20 cellular contexts compared by ENCODE assay signal in genomic region chr2:231568785-231569435, GRCh38. TPM values are rescaled to one million over a fixed set of nuclear protein-coding genes. Genes with fewer than 3 reads are reported as not detected.
DNase-seq lines count a peak whose midpoint lies in the region; ATAC-seq and TF ChIP-seq lines count a peak whose summit lies in the region.
"Had no signal": no experiment of that assay in that cellular context is flagged by ENCODE, and none has a peak within 500 bp of the region (broad histone marks: within the 10 kb centered on the region; RNA-seq: fewer than 3 reads in every experiment).

No MANE protein-coding gene starts in this region.

- H4K8ac ChIP-seq in mesenchymal stem cell (ENCODE audit: low read length), result no peak overlapping the region

- H2BK5ac ChIP-seq in mesenchymal stem cell (ENCODE audit: low read depth, low read length, poor library complexity, severe bottlenecking), result no peak overlapping the region

- no peak overlapping the region for H3K27ac ChIP-seq in BLaER1 treated with 17β-estradiol and CSF1 and Interleukin-3, amounts not matched to agents 10 nM and 100 nM
- H3K27ac ChIP-seq in mesenchymal stem cell (ENCODE audit: low read length, poor library complexity, severe bottlenecking), result no peak overlapping the region
- H3K27ac ChIP-seq: ascending aorta, heart right ventricle, lower lobe of right lung, Peyer's patch, psoas muscle, SK-N-MC, vagina had no signal

- TF ChIP-seq CTCF in mesothelial cell of epicardium (IDR thresholded peaks at IDR 0.05; ENCODE audit: unreplicated experiment) (no peak), Caco-2 (IDR thresholded peaks at IDR 0.05; ENCODE audit: insufficient read depth in 1 of 2, low read depth in 1 of 2, low read length in 1 of 2, severe bottlenecking in 1 of 2, unreplicated experiment in 1 of 2) (no peak)

- H3K79me1 ChIP-seq in mesenchymal stem cell (replicated peaks; ENCODE audit: low read length, poor library complexity, severe bottlenecking), result no peaks in the 10 kb centered on the region

- no peak overlapping the region for H3K4me3 Mint-ChIP-seq in activated CD4-positive, alpha-beta T cell treated with anti-CD3 and anti-CD28 coated beads, Interleukin-2, amount 10 ng/mL, durations not matched to agents 7 days and 5 days
- H3K4me3 Mint-ChIP-seq in mesothelial cell of epicardium (no peak overlapping the region), Caco-2 (ENCODE audit: unreplicated experiment) (no peak overlapping the region)
- H3K4me3 Mint-ChIP-seq: naive B cell had no signal

- no peak overlapping the region for H2BK12ac ChIP-seq in mesenchymal stem cell (ENCODE audit: low read length in 2 of 2)

- POLR2A ChIA-PET in activated CD4-positive, alpha-beta T cell treated with anti-CD3 and anti-CD28 coated beads, Interleukin-2, amount 10 ng/mL, durations not matched to agents 7 days and 5 days (lab: Charles Lee), result no interaction called here
- POLR2A ChIA-PET in Caco-2 (lab: Charles Lee), result no interaction called here

- no peak overlapping the region for H3K23ac ChIP-seq in mesenchymal stem cell (ENCODE audit: low read length in 2 of 2)

- no peak overlapping the region for H3K4ac ChIP-seq in mesenchymal stem cell (ENCODE audit: low read depth in 1 of 2, low read length in 2 of 2)

- no peak overlapping the region; a peak in 1 of 22 replicates for H3K9ac ChIP-seq in BLaER1 treated with 17β-estradiol and CSF1 and Interleukin-3, amounts not matched to agents 10 nM and 100 nM
- no peak overlapping the region for H3K9ac ChIP-seq in mesenchymal stem cell (ENCODE audit: low read length)

- intact Hi-C loops in Caco-2 (cut with micrococcal nuclease; ENCODE audit: unreplicated experiment), result no loop called here

- no peak overlapping the region for H4K91ac ChIP-seq in mesenchymal stem cell (ENCODE audit: low read length)

- ATAC-seq in GM19395 (IDR thresholded peaks at IDR 0.05; ENCODE audit: unreplicated experiment), result no peak

- no peaks in the 10 kb centered on the region for H3K27me3 ChIP-seq in BLaER1 treated with 17β-estradiol and CSF1 and Interleukin-3, amounts not matched to agents 10 nM and 100 nM
- H3K27me3 ChIP-seq in mesenchymal stem cell (ENCODE audit: control insufficient read depth in 1 of 2, insufficient read depth in 1 of 2, low read length in 2 of 2), result peaks cover 0 to 7% of the 10 kb centered on the region in 2 experiments
- no peaks in the 10 kb centered on the region for H3K27me3 ChIP-seq in Caco-2 (replicated peaks; ENCODE audit: control insufficient read depth, insufficient read depth, low read length)
- H3K27me3 ChIP-seq: ascending aorta, heart right ventricle, MG63, Peyer's patch, vagina had no signal

- no peaks in the 10 kb centered on the region for H3K36me3 ChIP-seq in BLaER1 treated with 17β-estradiol and CSF1 and Interleukin-3, amounts not matched to agents 10 nM and 100 nM
- no peaks in the 10 kb centered on the region for H3K36me3 ChIP-seq in mesenchymal stem cell (ENCODE audit: control insufficient read depth in 1 of 2, insufficient read depth in 2 of 2, low read depth in 1 of 2, low read length in 2 of 2)
- H3K36me3 ChIP-seq in Caco-2 (ENCODE audit: control insufficient read depth, insufficient read depth, low read length), result no peaks in the 10 kb centered on the region
- H3K36me3 ChIP-seq: ascending aorta, heart right ventricle, lower lobe of right lung, MG63, Peyer's patch, vagina had no signal

- peak; percentile 38 for DNase-seq in activated CD4-positive, alpha-beta T cell treated with anti-CD3 and anti-CD28 coated beads for 48 hours
- no peak for DNase-seq in activated CD4-positive, alpha-beta T cell treated with anti-CD3 and anti-CD28 coated beads, Interleukin-2, amount 10 ng/mL, durations not matched to agents 7 days and 5 days
- DNase-seq in NCI-H345 treated with DMSO at 0.1 percent for 48 hours (lab: John Stamatoyannopoulos, UW; ENCODE audit: unreplicated experiment) (peak; percentile 14), mesothelial cell of epicardium (ENCODE audit: low spot score in 2 of 2, unreplicated experiment in 2 of 2) (no peak), mesenchymal stem cell (no peak), Caco-2 (no peak)
- DNase-seq: activated CD4-positive, alpha-beta T cell treated with anti-CD3 and anti-CD28 coated beads, Interleukin-2, amount 50 U/mL, for 1 hour; heart right ventricle; MG63; naive B cell; NCI-H2029; NCI-H748 treated with DMSO at 0.1 percent for 48 hours; Peyer's patch; psoas muscle had no signal

- H2BK120ac ChIP-seq in mesenchymal stem cell (ENCODE audit: low read depth, low read length), result no peak overlapping the region

- H3K4me1 Mint-ChIP-seq in activated CD4-positive, alpha-beta T cell treated with anti-CD3 and anti-CD28 coated beads, Interleukin-2, amount 10 ng/mL, durations not matched to agents 7 days and 5 days, result peaks cover 5% of the 10 kb centered on the region
- H3K4me1 Mint-ChIP-seq in mesothelial cell of epicardium (peaks cover 42% of the 10 kb centered on the region), Caco-2 (ENCODE audit: low read depth, unreplicated experiment) (no peaks in the 10 kb centered on the region)

- H3K18ac ChIP-seq in mesenchymal stem cell (ENCODE audit: low read depth in 1 of 2, low read length in 2 of 2), result no peak overlapping the region

- CTCF ChIA-PET in activated CD4-positive, alpha-beta T cell treated with anti-CD3 and anti-CD28 coated beads, Interleukin-2, amount 10 ng/mL, durations not matched to agents 7 days and 5 days (lab: Charles Lee), result interaction anchor here (0.6 to 1.4 kb wide), 4 partner anchors 11 to 148 kb away, joined by 3 to 6 read pairs (median 3); no protein-coding TSS in a partner anchor
- CTCF ChIA-PET in Caco-2 (lab: Charles Lee), result interaction anchor here (0.6 kb wide), 1 partner anchor 212 kb away, joined by 3 read pairs; the partner anchor contains the start of gene PDE6D

- peaks cover 11 to 20% (median 16%) of the 10 kb centered on the region in 10 experiments; a peak in 18 of 20 replicates for H3K4me1 ChIP-seq in BLaER1 treated with 17β-estradiol and CSF1 and Interleukin-3, amounts not matched to agents 10 nM and 100 nM
- H3K4me1 ChIP-seq in mesenchymal stem cell (ENCODE audit: control insufficient read depth, insufficient read depth, low read depth, low read length) (peaks cover 2% of the 10 kb centered on the region), Caco-2 (no peaks in the 10 kb centered on the region)
- H3K4me1 ChIP-seq: ascending aorta, heart right ventricle, lower lobe of right lung, Peyer's patch, psoas muscle had no signal

- H3K36me3 Mint-ChIP-seq in activated CD4-positive, alpha-beta T cell treated with anti-CD3 and anti-CD28 coated beads, Interleukin-2, amount 10 ng/mL, durations not matched to agents 7 days and 5 days (ENCODE audit: low read depth), result no peaks in the 10 kb centered on the region
- no peaks in the 10 kb centered on the region for H3K36me3 Mint-ChIP-seq in mesothelial cell of epicardium
- no peaks in the 10 kb centered on the region for H3K36me3 Mint-ChIP-seq in Caco-2 (ENCODE audit: insufficient read depth, unreplicated experiment)
- H3K36me3 Mint-ChIP-seq: naive B cell had no signal

- H3K27me3 Mint-ChIP-seq in activated CD4-positive, alpha-beta T cell treated with anti-CD3 and anti-CD28 coated beads, Interleukin-2, amount 10 ng/mL, durations not matched to agents 7 days and 5 days, result peaks cover 2% of the 10 kb centered on the region
- H3K27me3 Mint-ChIP-seq in mesothelial cell of epicardium (ENCODE audit: low read depth), result no peaks in the 10 kb centered on the region
- H3K27me3 Mint-ChIP-seq in Caco-2 (ENCODE audit: insufficient read depth, unreplicated experiment), result no peaks in the 10 kb centered on the region
- H3K27me3 Mint-ChIP-seq: naive B cell had no signal

- H3K9me3 ChIP-seq in BLaER1 treated with 17β-estradiol and CSF1 and Interleukin-3, amounts not matched to agents 10 nM and 100 nM (replicated peaks in 1 of 11), result peaks cover 0 to 18% (median 0%) of the 10 kb centered on the region in 11 experiments; a peak in 4 of 22 replicates
- H3K9me3 ChIP-seq in mesenchymal stem cell (ENCODE audit: control insufficient read depth, low read length) (no peaks in the 10 kb centered on the region), Caco-2 (no peaks in the 10 kb centered on the region)
- H3K9me3 ChIP-seq: ascending aorta, lower lobe of right lung, MG63, Peyer's patch, psoas muscle, vagina had no signal

- no TSS peak for BruUV-seq in Caco-2 (replicated peaks; lab: Mats Ljungman, UMichigan)

- no peaks in the 10 kb centered on the region for H4K20me1 ChIP-seq in BLaER1 treated with 17β-estradiol and CSF1 and Interleukin-3, amounts not matched to agents 10 nM and 100 nM

- 77% methylated on average over 6 of the region's 7 CpGs for WGBS in mesenchymal stem cell

- no peak overlapping the region for H3K4me3 ChIP-seq in BLaER1 treated with 17β-estradiol and CSF1 and Interleukin-3, amounts not matched to agents 10 nM and 100 nM
- H3K4me3 ChIP-seq in mesenchymal stem cell (ENCODE audit: insufficient read depth in 1 of 2, low read depth in 1 of 2, low read length in 2 of 2) (no peak overlapping the region), Caco-2 (ENCODE audit: low read depth, low read length) (no peak overlapping the region)
- H3K4me3 ChIP-seq: ascending aorta, heart right ventricle, lower lobe of right lung, MG63, Peyer's patch, psoas muscle, SK-N-MC, vagina had no signal

- H3K14ac ChIP-seq in mesenchymal stem cell (ENCODE audit: low read length in 2 of 2), result no peak overlapping the region

- H2AK5ac ChIP-seq in mesenchymal stem cell (ENCODE audit: low read length, severe bottlenecking), result no peak overlapping the region

- no peak overlapping the region for H2BK15ac ChIP-seq in mesenchymal stem cell (ENCODE audit: low read depth, poor library complexity, severe bottlenecking)

- H2AFZ ChIP-seq in mesenchymal stem cell (ENCODE audit: low read depth, low read length), result no peak overlapping the region

- no peak overlapping the region for H3K27ac Mint-ChIP-seq in activated CD4-positive, alpha-beta T cell treated with anti-CD3 and anti-CD28 coated beads, Interleukin-2, amount 10 ng/mL, durations not matched to agents 7 days and 5 days
- H3K27ac Mint-ChIP-seq in mesothelial cell of epicardium (peak overlapping the region; percentile 65), Caco-2 (ENCODE audit: unreplicated experiment) (no peak overlapping the region)

- H3K4me2 ChIP-seq in BLaER1 treated with 17β-estradiol and CSF1 and Interleukin-3, amounts not matched to agents 10 nM and 100 nM, result peak overlapping the region; percentile 17 to 72 (median 46); a peak in 21 of 22 replicates
- H3K4me2 ChIP-seq in mesenchymal stem cell (ENCODE audit: low read length, poor library complexity, severe bottlenecking), result no peak overlapping the region

- H3K9me3 Mint-ChIP-seq in activated CD4-positive, alpha-beta T cell treated with anti-CD3 and anti-CD28 coated beads, Interleukin-2, amount 10 ng/mL, durations not matched to agents 7 days and 5 days, result no peaks in the 10 kb centered on the region
- H3K9me3 Mint-ChIP-seq in mesothelial cell of epicardium (peaks cover 3% of the 10 kb centered on the region), Caco-2 (ENCODE audit: unreplicated experiment) (no peaks in the 10 kb centered on the region)
- H3K9me3 Mint-ChIP-seq: naive B cell had no signal

RNA-seq across cellular contexts. Expression of gene TEX44, which starts 23.8 kb away (rescaled TPM):
- not detected for total RNA-seq in activated CD4-positive, alpha-beta T cell treated with anti-CD3 and anti-CD28 coated beads, Interleukin-2, amount 10 ng/mL, durations not matched to agents 7 days and 5 days
- total RNA-seq in mesothelial cell of epicardium (not detected in 3 replicates), Caco-2 (2022) (not detected in 2 replicates)
- not detected for polyA plus RNA-seq in mesenchymal stem cell (2013, experiment 1 of 2)
- not detected for polyA plus RNA-seq in mesenchymal stem cell (2013, experiment 2 of 2)
- total RNA-seq: ascending aorta, heart right ventricle, lower lobe of right lung, Peyer's patch, psoas muscle, vagina had no signal
- polyA plus RNA-seq: heart right ventricle, psoas muscle had no signal

RNA-seq across cellular contexts. Expression of gene NMUR1, which starts 38.7 kb away (rescaled TPM):
- under 1 TPM; 0.47 to 0.60 TPM for total RNA-seq in activated CD4-positive, alpha-beta T cell treated with anti-CD3 and anti-CD28 coated beads, Interleukin-2, amount 10 ng/mL, durations not matched to agents 7 days and 5 days
- total RNA-seq in mesothelial cell of epicardium (0.09 to 0.13 TPM in 2 of 3 replicates, not detected in the other), Caco-2 (2022) (not detected in 2 replicates)
- polyA plus RNA-seq in mesenchymal stem cell (2013, experiment 1 of 2), result 0.14 TPM
- polyA plus RNA-seq in mesenchymal stem cell (2013, experiment 2 of 2), result 0.15 TPM
- total RNA-seq: vagina had no signal

Comparison
In these comparisons a context has a peak if more than half of its experiments do, and no peak if none do; other contexts are left out.
1. DNase-seq: peak in activated CD4-positive, alpha-beta T cell treated with anti-CD3 and anti-CD28 coated beads for 48 hours (single experiment) and NCI-H345 treated with DMSO at 0.1 percent for 48 hours (single experiment); none in activated CD4-positive, alpha-beta T cell treated with anti-CD3 and anti-CD28 coated beads, Interleukin-2, amount 10 ng/mL, durations not matched to agents 7 days and 5 days (single experiment), mesothelial cell of epicardium (0 of 2), mesenchymal stem cell (single experiment) and Caco-2 (0 of 2).